In the genomic region with DNA sequence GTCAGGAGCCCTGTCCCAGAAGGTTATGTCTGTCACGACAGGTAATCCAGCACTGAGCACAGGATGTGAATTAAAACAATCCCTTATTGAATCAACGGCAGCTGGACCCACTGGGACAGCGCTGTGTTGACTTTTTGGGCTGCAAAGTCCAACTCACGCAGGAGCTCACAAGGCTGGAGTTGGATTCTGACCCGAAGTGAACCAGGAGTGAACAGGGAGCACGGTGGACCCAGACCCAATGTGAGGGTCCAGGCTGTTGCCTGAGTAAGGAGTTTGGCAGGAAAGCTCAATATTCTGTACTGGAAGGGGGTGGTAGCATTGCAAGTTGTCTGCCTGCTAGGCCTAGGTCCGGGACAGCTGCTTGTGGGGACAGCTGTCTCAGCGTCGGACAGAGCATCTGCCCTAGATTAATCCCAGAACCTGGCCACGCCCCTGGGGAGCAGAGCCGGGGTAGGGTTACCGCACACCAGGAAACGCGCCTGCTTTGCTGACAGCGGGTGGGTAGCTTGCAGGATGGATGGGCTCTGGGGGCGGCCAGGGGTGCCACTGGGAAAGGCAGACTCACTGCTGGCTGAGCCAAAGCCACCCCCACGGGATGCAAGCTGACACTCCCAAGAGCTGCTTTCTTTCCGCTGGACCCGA, we compare ENCODE assay signal across 8 cellular contexts. TPM values are rescaled to one million over a fixed set of nuclear protein-coding genes. Genes with fewer than 3 reads are reported as not detected.
A peak's percentile ranks its signal among the peaks of the same experiment; 100 is the strongest.
DNase-seq lines count a peak whose midpoint lies in the region; ATAC-seq, FAIRE-seq and TF ChIP-seq lines count a peak whose summit lies in the region.
"Had no signal": no experiment of that assay in that cellular context is flagged by ENCODE, and none has a peak within 500 bp of the region (broad histone marks: within the 10 kb centered on the region; RNA-seq: fewer than 3 reads in every experiment).

No MANE protein-coding gene starts in this region.

- H3K4me3 ChIP-seq in HUES6 (ENCODE audit: low read depth, low read length), result no peak overlapping the region
- H3K4me3 ChIP-seq in astrocyte (ENCODE audit: insufficient read depth, low read depth, low read length), result no peak overlapping the region
- H3K4me3 ChIP-seq in neuronal stem cell (ENCODE audit: low read length in 2 of 2), result peak overlapping the region in 1 of 2 donors; percentile 4

- peaks cover 3% of the 10 kb centered on the region for H3K9me3 Mint-ChIP-seq in astrocyte (ENCODE audit: unreplicated experiment)
- no peaks in the 10 kb centered on the region for H3K9me3 Mint-ChIP-seq in activated T-helper 2 cell treated with anti-CD3 and anti-CD28 coated beads, Interferon-gamma antibody, Interleukin-2, Interleukin-4, amounts not matched to agents 10 μg/mL and 5 μg/mL and 100 μg/mL, durations not matched to agents 14 hours and 24 hours and 36 hours

- TF ChIP-seq CTCF in D721Med (IDR thresholded peaks at IDR 0.05; ENCODE audit: insufficient read depth, missing control alignments), result no peak
- no peak for TF ChIP-seq CTCF in astrocyte (IDR thresholded peaks at IDR 0.05; ENCODE audit: insufficient read depth, low read depth, low read length)

- H3K4me1 ChIP-seq in HUES6 (ENCODE audit: control insufficient read depth, insufficient read depth, low read length) (peaks cover 17% of the 10 kb centered on the region), astrocyte (ENCODE audit: insufficient read depth, low read length) (peaks cover 7% of the 10 kb centered on the region), neuronal stem cell (ENCODE audit: control insufficient read depth in 2 of 2, insufficient read depth in 1 of 2, low read depth in 1 of 2, low read length in 2 of 2) (peaks cover 22 to 24% of the 10 kb centered on the region in 2 donors)

- no peak for TF ChIP-seq POLR2A in GM18505 (IDR thresholded peaks at IDR 0.05; ENCODE audit: borderline replicate concordance, extremely low read depth, insufficient read depth, insufficient read length)

- ATAC-seq in GM18505 (IDR thresholded peaks at IDR 0.05; ENCODE audit: unreplicated experiment), result no peak

- H4K91ac ChIP-seq in neuronal stem cell (ENCODE audit: low read depth, low read length, poor library complexity), result no peak overlapping the region

- no peak overlapping the region for H3K4ac ChIP-seq in neuronal stem cell (ENCODE audit: low read length)

- H3K36me3 Mint-ChIP-seq in astrocyte (ENCODE audit: low read depth, unreplicated experiment), result peaks cover 1% of the 10 kb centered on the region
- H3K36me3 Mint-ChIP-seq in activated T-helper 2 cell treated with anti-CD3 and anti-CD28 coated beads, Interferon-gamma antibody, Interleukin-2, Interleukin-4, amounts not matched to agents 10 μg/mL and 5 μg/mL and 100 μg/mL, durations not matched to agents 14 hours and 24 hours and 36 hours (ENCODE audit: low read depth), result no peaks in the 10 kb centered on the region

- H2BK15ac ChIP-seq in neuronal stem cell (ENCODE audit: low read length), result peak overlapping the region; percentile 17

- no peaks in the 10 kb centered on the region for H3K79me2 ChIP-seq in astrocyte (ENCODE audit: insufficient read depth, low read length)

- peak overlapping the region; percentile 91 for H3K18ac ChIP-seq in neuronal stem cell (ENCODE audit: low read length)

- H3K4me3 Mint-ChIP-seq in astrocyte (ENCODE audit: unreplicated experiment), result no peak overlapping the region
- H3K4me3 Mint-ChIP-seq in activated T-helper 2 cell treated with anti-CD3 and anti-CD28 coated beads, Interferon-gamma antibody, Interleukin-2, Interleukin-4, amounts not matched to agents 10 μg/mL and 5 μg/mL and 100 μg/mL, durations not matched to agents 14 hours and 24 hours and 36 hours (ENCODE audit: low read depth), result no peak overlapping the region

- no peak overlapping the region for H3K23ac ChIP-seq in neuronal stem cell (ENCODE audit: low read depth, low read length, poor library complexity)

- H4K8ac ChIP-seq in neuronal stem cell (ENCODE audit: low read depth, low read length), result no peak overlapping the region

- peak overlapping the region; percentile 78 for H2AK5ac ChIP-seq in neuronal stem cell (ENCODE audit: low read depth, low read length)

- FAIRE-seq in D721Med (lab: Jason Lieb, UNC) (no peak), astrocyte (lab: Jason Lieb, UNC) (no peak), RCC 7860 (lab: Jason Lieb, UNC) (no peak)

- intact Hi-C loops in activated T-helper 2 cell treated with anti-CD3 and anti-CD28 coated beads, Interferon-gamma antibody, Interleukin-2, Interleukin-4, amounts not matched to agents 10 μg/mL and 5 μg/mL and 100 μg/mL, durations not matched to agents 14 hours and 24 hours and 36 hours (cut with micrococcal nuclease), result no loop called here

- H3K9ac ChIP-seq in HUES6 (ENCODE audit: low read length), result peak overlapping the region; percentile 22
- no peak overlapping the region for H3K9ac ChIP-seq in astrocyte (ENCODE audit: low read length)
- peak overlapping the region; percentile 24 for H3K9ac ChIP-seq in neuronal stem cell (ENCODE audit: low read depth, low read length, poor library complexity)

- H2AFZ ChIP-seq in astrocyte (ENCODE audit: low read depth, low read length) (no peak overlapping the region), neuronal stem cell (ENCODE audit: low read length) (peak overlapping the region; percentile 81)

- H3K27ac ChIP-seq in HUES6 (ENCODE audit: low read depth, low read length), result no peak overlapping the region
- no peak overlapping the region for H3K27ac ChIP-seq in astrocyte (ENCODE audit: low read depth, low read length)
- peak overlapping the region; percentile 75 for H3K27ac ChIP-seq in neuronal stem cell (replicated peaks; ENCODE audit: low read length)

- no peaks in the 10 kb centered on the region for H4K20me1 ChIP-seq in astrocyte (ENCODE audit: insufficient read depth, low read length)

- no peaks in the 10 kb centered on the region for H3K79me1 ChIP-seq in neuronal stem cell (ENCODE audit: low read depth, low read length)

- H3K27me3 Mint-ChIP-seq in astrocyte (ENCODE audit: low read depth, unreplicated experiment), result no peaks in the 10 kb centered on the region
- peaks cover 3% of the 10 kb centered on the region for H3K27me3 Mint-ChIP-seq in activated T-helper 2 cell treated with anti-CD3 and anti-CD28 coated beads, Interferon-gamma antibody, Interleukin-2, Interleukin-4, amounts not matched to agents 10 μg/mL and 5 μg/mL and 100 μg/mL, durations not matched to agents 14 hours and 24 hours and 36 hours (ENCODE audit: low read depth)

- H3K4me2 ChIP-seq in astrocyte (ENCODE audit: low read length) (peak overlapping the region; percentile 45), neuronal stem cell (ENCODE audit: insufficient read depth, low read length, poor library complexity, severe bottlenecking) (peak overlapping the region; percentile 42)

- peak; percentile 85 for DNase-seq in D721Med (ENCODE audit: insufficient read length, low spot score)
- DNase-seq in astrocyte (ENCODE audit: low read depth), result peak; percentile 11
- peak; percentile 30 for DNase-seq in neuronal stem cell (ENCODE audit: low spot score)
- DNase-seq in activated T-helper 2 cell treated with anti-CD3 and anti-CD28 coated beads, Interferon-gamma antibody, Interleukin-2, Interleukin-4, amounts not matched to agents 10 μg/mL and 5 μg/mL and 100 μg/mL, durations not matched to agents 14 hours and 24 hours and 36 hours (ENCODE audit: low spot score), result no peak
- DNase-seq in RCC 7860 (ENCODE audit: low spot score), result no peak
- DNase-seq: NCI-H446 treated with DMSO at 0.1 percent for 48 hours had no signal

- no peak overlapping the region for H3K27ac Mint-ChIP-seq in astrocyte (ENCODE audit: unreplicated experiment)
- H3K27ac Mint-ChIP-seq in activated T-helper 2 cell treated with anti-CD3 and anti-CD28 coated beads, Interferon-gamma antibody, Interleukin-2, Interleukin-4, amounts not matched to agents 10 μg/mL and 5 μg/mL and 100 μg/mL, durations not matched to agents 14 hours and 24 hours and 36 hours, result no peak overlapping the region

- H3K9me3 ChIP-seq in HUES6 (ENCODE audit: control insufficient read depth, insufficient read depth, low read depth, low read length), result peaks cover 1% of the 10 kb centered on the region; the same call in 1 of the 2 replicates
- no peaks in the 10 kb centered on the region for H3K9me3 ChIP-seq in astrocyte (ENCODE audit: insufficient read depth, low read depth, low read length)
- peaks cover 0 to 5% of the 10 kb centered on the region in 2 donors for H3K9me3 ChIP-seq in neuronal stem cell (replicated peaks in 1 of 2; ENCODE audit: control insufficient read depth in 2 of 2, insufficient read depth in 1 of 2, low read depth in 1 of 2, low read length in 2 of 2)

- H3K36me3 ChIP-seq in HUES6 (ENCODE audit: control insufficient read depth, insufficient read depth, low read length) (no peaks in the 10 kb centered on the region), astrocyte (ENCODE audit: insufficient read depth, low read length) (no peaks in the 10 kb centered on the region), neuronal stem cell (replicated peaks in 1 of 2; ENCODE audit: control insufficient read depth in 2 of 2, insufficient read depth in 2 of 2, low read length in 2 of 2) (no peaks in the 10 kb centered on the region)

- peaks cover 5% of the 10 kb centered on the region for H3K4me1 Mint-ChIP-seq in astrocyte (ENCODE audit: low read depth, unreplicated experiment)
- H3K4me1 Mint-ChIP-seq in activated T-helper 2 cell treated with anti-CD3 and anti-CD28 coated beads, Interferon-gamma antibody, Interleukin-2, Interleukin-4, amounts not matched to agents 10 μg/mL and 5 μg/mL and 100 μg/mL, durations not matched to agents 14 hours and 24 hours and 36 hours (ENCODE audit: low read depth), result peaks cover 11% of the 10 kb centered on the region

- H3K27me3 ChIP-seq in HUES6 (ENCODE audit: control insufficient read depth, insufficient read depth, low read length), result no peaks in the 10 kb centered on the region
- peaks cover 2% of the 10 kb centered on the region for H3K27me3 ChIP-seq in astrocyte (ENCODE audit: insufficient read depth, low read length)
- H3K27me3 ChIP-seq in neuronal stem cell (ENCODE audit: control insufficient read depth in 3 of 3, insufficient read depth in 3 of 3, low read depth in 1 of 3, low read length in 3 of 3), result no peaks in the 10 kb centered on the region

- H2BK120ac ChIP-seq in neuronal stem cell (ENCODE audit: low read depth, low read length), result no peak overlapping the region

- H2BK12ac ChIP-seq in neuronal stem cell (ENCODE audit: low read length), result peak overlapping the region; percentile 85

- H3K14ac ChIP-seq in neuronal stem cell (ENCODE audit: low read length), result peak overlapping the region; percentile 0

- peak overlapping the region; percentile 14 for H2BK5ac ChIP-seq in neuronal stem cell (ENCODE audit: low read length)

- WGBS in neuronal stem cell (ENCODE audit: extremely low coverage in 2 of 2, insufficient read length in 2 of 2, insufficient replicate concordance in 1 of 2), 2 donors, result no CpG with 5 or more reads among the region's 19 CpGs

RNA-seq across cellular contexts. Expression of a gene that starts 24.0 kb away (rescaled TPM):
- total RNA-seq in astrocyte, result 6.8 and 7.1 TPM in 2 replicates
- 74.9 TPM for polyA plus RNA-seq in neuronal stem cell (2013, experiment 1 of 2)
- polyA plus RNA-seq in neuronal stem cell (2013, experiment 2 of 2), result 74.1 TPM
- 0.11 and 0.16 TPM in 2 replicates for total RNA-seq in activated T-helper 2 cell treated with anti-CD3 and anti-CD28 coated beads, Interferon-gamma antibody, Interleukin-2, Interleukin-4, amounts not matched to agents 10 μg/mL and 5 μg/mL and 100 μg/mL, durations not matched to agents 14 hours and 24 hours and 36 hours

Comparison
In these comparisons a context has a peak if more than half of its experiments do, and no peak if none do; other contexts are left out.
1. DNase-seq: peak in D721Med (single experiment), astrocyte (single experiment) and neuronal stem cell (single experiment); none in activated T-helper 2 cell treated with anti-CD3 and anti-CD28 coated beads, Interferon-gamma antibody, Interleukin-2, Interleukin-4, amounts not matched to agents 10 μg/mL and 5 μg/mL and 100 μg/mL, durations not matched to agents 14 hours and 24 hours and 36 hours (single experiment) and RCC 7860 (single experiment).